ENCODE assay signal across 8 cellular contexts in genomic region chr16:67935402-67936123, GRCh38. TPM values are rescaled to one million over a fixed set of nuclear protein-coding genes. Genes with fewer than 3 reads are reported as not detected.
DNase-seq lines count a peak whose midpoint lies in the region; ATAC-seq, FAIRE-seq and TF ChIP-seq lines count a peak whose summit lies in the region.

No MANE protein-coding gene starts in this region.

- H3K27ac ChIP-seq in SU-DHL-6 (ENCODE audit: low read depth, low read length) (peak overlapping the region; percentile 89), cardiac muscle cell (no peak overlapping the region), pancreas (peak overlapping the region; percentile 81 to 95 (median 87)), tibial artery (peak overlapping the region; percentile 76 to 88)

- intact Hi-C loops in pancreas (cut with DNase I) (loop anchor here in 1 of 3 donors (10.0 kb wide), 1 partner anchor 411 kb away; the partner anchor contains the start of gene RIPOR1), tibial artery (cut with DNase I; ENCODE audit: low total_unique reads) (no loop called here)

- ATAC-seq in HG02763 (IDR thresholded peaks at IDR 0.05; ENCODE audit: unreplicated experiment) (peak; percentile 88), pancreas (peak; percentile 84 to 93 (median 86))
- peak; percentile 91 for ATAC-seq in activated naive CD8-positive, alpha-beta T cell treated with anti-CD3 and anti-CD28 coated beads, Interleukin-2, amount 50 U/mL, for 24 hours

- H4K20me1 ChIP-seq in SU-DHL-6 (ENCODE audit: low read depth, low read length) = no peaks in the 10 kb centered on the region

- H3K36me3 ChIP-seq in SU-DHL-6 (ENCODE audit: low read length) = no peaks in the 10 kb centered on the region
- no peaks in the 10 kb centered on the region for H3K36me3 ChIP-seq in cardiac muscle cell
- H3K36me3 ChIP-seq in pancreas = no peaks in the 10 kb centered on the region
- peaks cover 8 to 43% (median 22%) of the 10 kb centered on the region in 3 donors for H3K36me3 ChIP-seq in tibial artery

- peaks cover 41% of the 10 kb centered on the region for H3K4me1 Mint-ChIP-seq in activated naive CD8-positive, alpha-beta T cell treated with anti-CD3 and anti-CD28 coated beads, Interleukin-2, amount 50 U/mL, for 24 hours

- peak overlapping the region; percentile 89 for H3K4me2 ChIP-seq in SU-DHL-6 (ENCODE audit: low read depth, low read length, poor library complexity, severe bottlenecking)

- WGBS in pancreas, 2 donors = 1% methylated on average over 52 to 55 of the region's 55 CpGs

- H3K9me3 ChIP-seq in SU-DHL-6 (ENCODE audit: insufficient read depth, low read length) (no peaks in the 10 kb centered on the region), cardiac muscle cell (ENCODE audit: low read depth) (no peaks in the 10 kb centered on the region), pancreas (no peaks in the 10 kb centered on the region), tibial artery (no peaks in the 10 kb centered on the region)

- H3K27me3 ChIP-seq in SU-DHL-6 (ENCODE audit: low read length) (no peaks in the 10 kb centered on the region), cardiac muscle cell (no peaks in the 10 kb centered on the region), pancreas (no peaks in the 10 kb centered on the region), tibial artery (no peaks in the 10 kb centered on the region)

- peaks cover 4% of the 10 kb centered on the region for H3F3A ChIP-seq in SU-DHL-6 (ENCODE audit: insufficient read depth)

- peak overlapping the region; percentile 19 for H2AFZ ChIP-seq in SU-DHL-6 (ENCODE audit: low read depth, low read length, severe bottlenecking)

- no peak for FAIRE-seq in pancreas (lab: Jason Lieb, UNC)

- no peaks in the 10 kb centered on the region for H3K9me2 ChIP-seq in SU-DHL-6 (replicated peaks; ENCODE audit: insufficient read depth, low read length)

- peak overlapping the region; percentile 89 for H3K9ac ChIP-seq in SU-DHL-6 (ENCODE audit: low read length)

- no peak for TF ChIP-seq CTCF in GM12875 (IDR thresholded peaks at IDR 0.05; ENCODE audit: borderline replicate concordance, insufficient read depth, low read depth, low read length)
- TF ChIP-seq CTCF in SU-DHL-6 (IDR thresholded peaks at IDR 0.05; ENCODE audit: insufficient read depth, low read length, poor library complexity, severe bottlenecking) = no peak
- no peak for TF ChIP-seq CTCF in cardiac muscle cell (IDR thresholded peaks at IDR 0.05; ENCODE audit: low read depth, low read length)
- TF ChIP-seq CTCF in pancreas (IDR thresholded peaks at IDR 0.05) = no peak
- no peak for TF ChIP-seq CTCF in tibial artery (IDR thresholded peaks at IDR 0.05)

- H3K4me1 ChIP-seq in cardiac muscle cell (ENCODE audit: low read depth) (peaks cover 9% of the 10 kb centered on the region), pancreas (peaks cover 0 to 20% (median 4%) of the 10 kb centered on the region in 3 donors), tibial artery (peaks cover 0 to 21% (median 19%) of the 10 kb centered on the region in 4 donors)

- H3K36me3 Mint-ChIP-seq in activated naive CD8-positive, alpha-beta T cell treated with anti-CD3 and anti-CD28 coated beads, Interleukin-2, amount 50 U/mL, for 24 hours (ENCODE audit: low read depth) = peaks cover 41% of the 10 kb centered on the region

- H3K27ac Mint-ChIP-seq in activated naive CD8-positive, alpha-beta T cell treated with anti-CD3 and anti-CD28 coated beads, Interleukin-2, amount 50 U/mL, for 24 hours = peak overlapping the region; percentile 100

- H3K4me3 ChIP-seq in GM12875 (ENCODE audit: low read depth, low read length) (peak overlapping the region; percentile 92), SU-DHL-6 (ENCODE audit: insufficient read depth, low read length, poor library complexity, severe bottlenecking) (peak overlapping the region; percentile 77), cardiac muscle cell (peak overlapping the region; percentile 73), pancreas (peak overlapping the region; percentile 80 to 94 (median 91)), tibial artery (peak overlapping the region; percentile 84 to 94)

- DNase-seq in NCI-H1417 (lab: John Stamatoyannopoulos, UW) = peak; percentile 92 to 98 (median 96)
- peak; percentile 96 for DNase-seq in activated naive CD8-positive, alpha-beta T cell treated with anti-CD3 and anti-CD28 coated beads, Interleukin-2, amount 50 U/mL, for 24 hours
- peak; percentile 94 to 96 for DNase-seq in cardiac muscle cell (ENCODE audit: low read depth in 1 of 2, low spot score in 1 of 2)
- DNase-seq in pancreas = peak; percentile 92 to 99 (median 98)
- peak; percentile 95 to 97 for DNase-seq in tibial artery

- H3K79me2 ChIP-seq in SU-DHL-6 (ENCODE audit: insufficient read depth, low read length) = peaks cover 25% of the 10 kb centered on the region

- no peaks in the 10 kb centered on the region for H3K9me3 Mint-ChIP-seq in activated naive CD8-positive, alpha-beta T cell treated with anti-CD3 and anti-CD28 coated beads, Interleukin-2, amount 50 U/mL, for 24 hours

- peak overlapping the region; percentile 100 for H3K4me3 Mint-ChIP-seq in activated naive CD8-positive, alpha-beta T cell treated with anti-CD3 and anti-CD28 coated beads, Interleukin-2, amount 50 U/mL, for 24 hours

- H3K27me3 Mint-ChIP-seq in activated naive CD8-positive, alpha-beta T cell treated with anti-CD3 and anti-CD28 coated beads, Interleukin-2, amount 50 U/mL, for 24 hours = no peaks in the 10 kb centered on the region

RNA-seq across cellular contexts. Expression of gene PSMB10, which starts 1.1 kb away (rescaled TPM):
- total RNA-seq in cardiac muscle cell (26.7 and 35.1 TPM in 2 replicates), pancreas (10 to 100 TPM; 40.0 to 62.2 (median 51.3) TPM)
- polyA plus RNA-seq in cardiac muscle cell (34.6 and 53.2 TPM in 2 replicates), pancreas (100 to 1,000 TPM in 1 of 2 donors, 10 to 100 TPM in 1; 65.7 to 195 TPM)

RNA-seq across cellular contexts. Expression of gene CTRL, which starts 3.9 kb away (rescaled TPM):
- total RNA-seq in cardiac muscle cell = 1.9 and 2.7 TPM in 2 replicates
- 10.0 and 14.8 TPM in 2 replicates for polyA plus RNA-seq in cardiac muscle cell
- 1,000 to 10,000 TPM in 2 of 6 donors, 100 to 1,000 TPM in 4; 559 to 2,165 (median 815) TPM for total RNA-seq in pancreas
- 100 to 1,000 TPM; 580 to 609 TPM for polyA plus RNA-seq in pancreas

RNA-seq across cellular contexts. Expression of gene LCAT, which starts 8.4 kb away (rescaled TPM):
- total RNA-seq in cardiac muscle cell (11.3 and 13.4 TPM in 2 replicates), pancreas (10 to 100 TPM in 2 of 6 donors, 1 to 10 TPM in 4; 2.8 to 12.4 (median 8.5) TPM)
- polyA plus RNA-seq in cardiac muscle cell (13.8 and 18.4 TPM in 2 replicates), pancreas (10 to 100 TPM; 54.3 to 65.5 TPM)

RNA-seq across cellular contexts. Expression of gene SLC12A4, which starts 32.9 kb away (rescaled TPM):
- 35.0 and 49.2 TPM in 2 replicates for total RNA-seq in cardiac muscle cell
- polyA plus RNA-seq in cardiac muscle cell = 36.5 and 59.4 TPM in 2 replicates
- 10 to 100 TPM; 15.8 to 46.4 (median 27.9) TPM for total RNA-seq in pancreas
- polyA plus RNA-seq in pancreas = 10 to 100 TPM; 21.0 to 44.8 TPM

RNA-seq across cellular contexts. Expression of gene PSKH1, which starts 42.5 kb away (rescaled TPM):
- total RNA-seq in cardiac muscle cell = 31.0 and 31.6 TPM in 2 replicates
- polyA plus RNA-seq in cardiac muscle cell = 46.7 and 48.8 TPM in 2 replicates
- total RNA-seq in pancreas = 10 to 100 TPM; 13.9 to 17.7 (median 15.7) TPM
- polyA plus RNA-seq in pancreas = 10 to 100 TPM; 12.7 to 15.9 TPM

Comparison
In these comparisons a context has a peak if more than half of its experiments do, and no peak if none do; other contexts are left out.
1. RNA of gene CTRL, which starts 3.9 kb away (total RNA-seq): 559 to 2,165 TPM in pancreas; 1.9 to 2.7 TPM in cardiac muscle cell; every median in the first group is over 100 times any median in the second.
2. Peak in every context shown above with its lines, with median percentiles within 50 percentile points of each other: H3K4me3 ChIP-seq, ATAC-seq and DNase-seq.